In the genomic region with DNA sequence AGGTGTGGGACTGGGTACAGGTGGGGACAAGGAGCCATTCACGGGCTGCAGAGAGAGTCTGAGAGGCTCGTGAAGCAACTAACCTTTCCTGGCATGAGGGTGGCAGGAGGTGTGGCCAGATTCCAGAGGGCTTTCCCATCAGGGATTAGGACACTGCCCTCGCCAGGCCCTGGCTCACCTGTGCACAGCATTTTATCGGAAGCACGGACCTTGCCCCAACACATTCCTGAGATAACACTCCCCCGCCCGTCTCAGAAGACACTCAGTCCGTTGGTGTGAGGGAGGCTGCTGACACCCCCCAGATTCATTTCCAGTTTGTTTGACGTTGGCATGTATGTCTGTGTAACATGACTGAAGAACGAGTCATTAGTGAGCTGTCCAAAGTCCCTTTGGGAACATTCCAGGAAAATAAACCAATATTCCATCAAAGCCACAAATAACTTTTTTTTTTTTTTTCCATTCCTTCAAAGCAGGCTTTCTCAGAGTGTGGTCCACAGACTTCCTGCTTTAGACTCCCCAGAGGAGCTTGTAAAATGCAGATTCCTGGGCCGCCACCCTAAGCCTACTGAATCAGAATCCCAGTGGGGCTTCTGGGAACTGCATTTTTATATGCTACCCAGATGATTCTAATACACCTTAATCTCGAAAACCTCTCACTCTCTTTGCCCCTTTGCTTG, we compare ENCODE assay signal across 2 cellular contexts.
A peak's percentile ranks its signal among the peaks of the same experiment; 100 is the strongest.
TF ChIP-seq lines count a peak whose summit lies in the region.

No MANE protein-coding gene starts in this region.

TF ChIP-seq in A549, 52 proteins besides CTCF, POLR2A, EP300 and RAD21 (continued from another document and continues in another):
- TF ChIP-seq CEBPB (IDR thresholded peaks at IDR 0.05) (peak; percentile 60 to 87; a peak in 3 of 4 replicates), HDAC2 (IDR thresholded peaks at IDR 0.05) (no peak), NFE2L2 (conservative IDR thresholded peaks at IDR 0.05; ENCODE audit: low read length) (no peak), HOXB5 (CRISPR knock-in tag; IDR thresholded peaks at IDR 0.05) (peak; percentile 45; the same call in 1 of the 2 replicates), ATOH8 (CRISPR knock-in tag; IDR thresholded peaks at IDR 0.05; ENCODE audit: low read depth) (no peak), MAX (IDR thresholded peaks at IDR 0.05) (peak; percentile 85; the same call in 1 of the 2 replicates), TP53 (CRISPR knock-in tag; IDR thresholded peaks at IDR 0.05) (no peak), KDM1A (IDR thresholded peaks at IDR 0.05; ENCODE audit: low read depth) (0 out of 2 replicates have a peak, but pooled peaks have one; percentile 16), ZFP36 (IDR thresholded peaks at IDR 0.05; ENCODE audit: borderline replicate concordance, partially characterized antibody) (no peak), ZNF302 (CRISPR knock-in tag; IDR thresholded peaks at IDR 0.05) (no peak), CBX2 (IDR thresholded peaks at IDR 0.05; ENCODE audit: borderline replicate concordance, low read depth) (no peak), HOXB13 (CRISPR knock-in tag; IDR thresholded peaks at IDR 0.05; ENCODE audit: low read depth) (no peak), TFCP2L1 (CRISPR knock-in tag; IDR thresholded peaks at IDR 0.05) (no peak), ESRRA (IDR thresholded peaks at IDR 0.05; ENCODE audit: borderline replicate concordance, low read length) (0 out of 2 replicates have a peak, but pooled peaks have one; percentile 51), GATA3 (IDR thresholded peaks at IDR 0.05; ENCODE audit: borderline replicate concordance) (peak; percentile 98), NR3C1 (IDR thresholded peaks at IDR 0.05) (no peak), HOXA7 (CRISPR knock-in tag; IDR thresholded peaks at IDR 0.05) (no peak), RCOR1 (IDR thresholded peaks at IDR 0.05; ENCODE audit: low read depth, low read length) (no peak), KDM5A (IDR thresholded peaks at IDR 0.05) (no peak), EHF (CRISPR knock-in tag; IDR thresholded peaks at IDR 0.05) (no peak), SREBF2 (IDR thresholded peaks at IDR 0.05) (no peak), HEYL (CRISPR knock-in tag; IDR thresholded peaks at IDR 0.05) (0 out of 2 replicates have a peak, but pooled peaks have one; percentile 31), CHD4 (IDR thresholded peaks at IDR 0.05; ENCODE audit: borderline replicate concordance) (no peak), MYC (IDR thresholded peaks at IDR 0.05; ENCODE audit: borderline replicate concordance, low read length) (no peak; the same call in 1 of the 2 replicates), SMC3 (IDR thresholded peaks at IDR 0.05) (peak; percentile 60), HMGXB4 (CRISPR knock-in tag; IDR thresholded peaks at IDR 0.05; ENCODE audit: borderline replicate concordance) (no peak), ZSCAN20 (CRISPR knock-in tag; IDR thresholded peaks at IDR 0.05) (no peak), CHD2 (IDR thresholded peaks at IDR 0.05; ENCODE audit: low read length, partially characterized antibody) (no peak), RNF2 (IDR thresholded peaks at IDR 0.05; ENCODE audit: borderline replicate concordance, low read depth) (no peak), RFX5 (IDR thresholded peaks at IDR 0.05) (no peak), FOSL2 (IDR thresholded peaks at IDR 0.05) (peak; percentile 94), FOSL2 (CRISPR knock-in tag; IDR thresholded peaks at IDR 0.05) (peak; percentile 95), JUN (IDR thresholded peaks at IDR 0.05) (peak; percentile 99)
- TF ChIP-seq, protein P1, sequence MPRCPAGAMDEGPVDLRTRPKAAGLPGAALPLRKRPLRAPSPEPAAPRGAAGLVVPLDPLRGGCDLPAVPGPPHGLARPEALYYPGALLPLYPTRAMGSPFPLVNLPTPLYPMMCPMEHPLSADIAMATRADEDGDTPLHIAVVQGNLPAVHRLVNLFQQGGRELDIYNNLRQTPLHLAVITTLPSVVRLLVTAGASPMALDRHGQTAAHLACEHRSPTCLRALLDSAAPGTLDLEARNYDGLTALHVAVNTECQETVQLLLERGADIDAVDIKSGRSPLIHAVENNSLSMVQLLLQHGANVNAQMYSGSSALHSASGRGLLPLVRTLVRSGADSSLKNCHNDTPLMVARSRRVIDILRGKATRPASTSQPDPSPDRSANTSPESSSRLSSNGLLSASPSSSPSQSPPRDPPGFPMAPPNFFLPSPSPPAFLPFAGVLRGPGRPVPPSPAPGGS (IDR thresholded peaks at IDR 0.05) = peak; percentile 96
- TF ChIP-seq, protein P2, sequence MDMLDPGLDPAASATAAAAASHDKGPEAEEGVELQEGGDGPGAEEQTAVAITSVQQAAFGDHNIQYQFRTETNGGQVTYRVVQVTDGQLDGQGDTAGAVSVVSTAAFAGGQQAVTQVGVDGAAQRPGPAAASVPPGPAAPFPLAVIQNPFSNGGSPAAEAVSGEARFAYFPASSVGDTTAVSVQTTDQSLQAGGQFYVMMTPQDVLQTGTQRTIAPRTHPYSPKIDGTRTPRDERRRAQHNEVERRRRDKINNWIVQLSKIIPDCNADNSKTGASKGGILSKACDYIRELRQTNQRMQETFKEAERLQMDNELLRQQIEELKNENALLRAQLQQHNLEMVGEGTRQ (IDR thresholded peaks at IDR 0.05) = no peak
- TF ChIP-seq, protein P3, sequence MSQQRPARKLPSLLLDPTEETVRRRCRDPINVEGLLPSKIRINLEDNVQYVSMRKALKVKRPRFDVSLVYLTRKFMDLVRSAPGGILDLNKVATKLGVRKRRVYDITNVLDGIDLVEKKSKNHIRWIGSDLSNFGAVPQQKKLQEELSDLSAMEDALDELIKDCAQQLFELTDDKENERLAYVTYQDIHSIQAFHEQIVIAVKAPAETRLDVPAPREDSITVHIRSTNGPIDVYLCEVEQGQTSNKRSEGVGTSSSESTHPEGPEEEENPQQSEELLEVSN (IDR thresholded peaks at IDR 0.05; ENCODE audit: borderline replicate concordance, low read depth) = no peak

TF ChIP-seq in HepG2, 621 proteins besides CTCF, POLR2A, EP300 and RAD21 (continues in another document):
- TF ChIP-seq ATF7 (IDR thresholded peaks at IDR 0.05) (no peak), ATF7 (CRISPR knock-in tag; IDR thresholded peaks at IDR 0.05) (no peak; the same call in 1 of the 2 replicates), ZNF703 (CRISPR knock-in tag; IDR thresholded peaks at IDR 0.05; ENCODE audit: borderline replicate concordance) (no peak), PRDM15 (CRISPR knock-in tag; IDR thresholded peaks at IDR 0.05) (no peak), ISL2 (CRISPR knock-in tag; IDR thresholded peaks at IDR 0.05) (peak; percentile 51; the same call in 1 of the 2 replicates), MAFG (CRISPR knock-in tag; IDR thresholded peaks at IDR 0.05) (no peak), ZFY (CRISPR knock-in tag; IDR thresholded peaks at IDR 0.05) (no peak), ZNF563 (CRISPR knock-in tag; IDR thresholded peaks at IDR 0.05) (no peak), LCORL (IDR thresholded peaks at IDR 0.05) (no peak), LCORL (CRISPR knock-in tag; IDR thresholded peaks at IDR 0.05) (peak; percentile 94), CHD2 (IDR thresholded peaks at IDR 0.05; ENCODE audit: low read depth, low read length) (no peak), ZNF780A (CRISPR knock-in tag; IDR thresholded peaks at IDR 0.05) (no peak), ZKSCAN8 (CRISPR knock-in tag; IDR thresholded peaks at IDR 0.05; ENCODE audit: borderline replicate concordance) (0 out of 2 replicates have a peak, but pooled peaks have one; percentile 80), POLR2G (IDR thresholded peaks at IDR 0.05; ENCODE audit: low read depth, low read length) (no peak), GABPA (IDR thresholded peaks at IDR 0.05; ENCODE audit: low read depth, low read length) (no peak), GABPA (CRISPR knock-in tag; IDR thresholded peaks at IDR 0.05; ENCODE audit: low read depth) (0 out of 2 replicates have a peak, but pooled peaks have one; percentile 35), ZNF160 (CRISPR knock-in tag; IDR thresholded peaks at IDR 0.05) (no peak), ZNF83 (CRISPR knock-in tag; IDR thresholded peaks at IDR 0.05; ENCODE audit: borderline replicate concordance) (no peak), ZNF572 (CRISPR knock-in tag; IDR thresholded peaks at IDR 0.05) (no peak), ZNF556 (CRISPR knock-in tag; IDR thresholded peaks at IDR 0.05; ENCODE audit: borderline replicate concordance) (0 out of 2 replicates have a peak, but pooled peaks have one; percentile 10), ZNF781 (CRISPR knock-in tag; IDR thresholded peaks at IDR 0.05; ENCODE audit: borderline replicate concordance, not compliant biosample characterization) (no peak), PHF5A (CRISPR knock-in tag; IDR thresholded peaks at IDR 0.05; ENCODE audit: low read depth, unreplicated experiment) (peak; percentile 89)
- TF ChIP-seq, protein P4, sequence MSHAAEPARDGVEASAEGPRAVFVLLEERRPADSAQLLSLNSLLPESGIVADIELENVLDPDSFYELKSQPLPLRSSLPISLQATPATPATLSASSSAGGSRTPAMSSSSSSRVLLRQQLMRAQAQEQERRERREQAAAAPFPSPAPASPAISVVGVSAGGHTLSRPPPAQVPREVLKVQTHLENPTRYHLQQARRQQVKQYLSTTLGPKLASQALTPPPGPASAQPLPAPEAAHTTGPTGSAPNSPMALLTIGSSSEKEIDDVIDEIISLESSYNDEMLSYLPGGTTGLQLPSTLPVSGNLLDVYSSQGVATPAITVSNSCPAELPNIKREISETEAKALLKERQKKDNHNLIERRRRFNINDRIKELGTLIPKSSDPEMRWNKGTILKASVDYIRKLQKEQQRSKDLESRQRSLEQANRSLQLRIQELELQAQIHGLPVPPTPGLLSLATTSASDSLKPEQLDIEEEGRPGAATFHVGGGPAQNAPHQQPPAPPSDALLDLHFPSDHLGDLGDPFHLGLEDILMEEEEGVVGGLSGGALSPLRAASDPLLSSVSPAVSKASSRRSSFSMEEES (CRISPR knock-in tag; IDR thresholded peaks at IDR 0.05) = peak; percentile 53; the same call in 1 of the 2 replicates
- TF ChIP-seq, protein P5, sequence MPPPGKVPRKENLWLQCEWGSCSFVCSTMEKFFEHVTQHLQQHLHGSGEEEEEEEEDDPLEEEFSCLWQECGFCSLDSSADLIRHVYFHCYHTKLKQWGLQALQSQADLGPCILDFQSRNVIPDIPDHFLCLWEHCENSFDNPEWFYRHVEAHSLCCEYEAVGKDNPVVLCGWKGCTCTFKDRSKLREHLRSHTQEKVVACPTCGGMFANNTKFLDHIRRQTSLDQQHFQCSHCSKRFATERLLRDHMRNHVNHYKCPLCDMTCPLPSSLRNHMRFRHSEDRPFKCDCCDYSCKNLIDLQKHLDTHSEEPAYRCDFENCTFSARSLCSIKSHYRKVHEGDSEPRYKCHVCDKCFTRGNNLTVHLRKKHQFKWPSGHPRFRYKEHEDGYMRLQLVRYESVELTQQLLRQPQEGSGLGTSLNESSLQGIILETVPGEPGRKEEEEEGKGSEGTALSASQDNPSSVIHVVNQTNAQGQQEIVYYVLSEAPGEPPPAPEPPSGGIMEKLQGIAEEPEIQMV (CRISPR knock-in tag; IDR thresholded peaks at IDR 0.05; ENCODE audit: low read depth) = no peak
- TF ChIP-seq, protein P6, sequence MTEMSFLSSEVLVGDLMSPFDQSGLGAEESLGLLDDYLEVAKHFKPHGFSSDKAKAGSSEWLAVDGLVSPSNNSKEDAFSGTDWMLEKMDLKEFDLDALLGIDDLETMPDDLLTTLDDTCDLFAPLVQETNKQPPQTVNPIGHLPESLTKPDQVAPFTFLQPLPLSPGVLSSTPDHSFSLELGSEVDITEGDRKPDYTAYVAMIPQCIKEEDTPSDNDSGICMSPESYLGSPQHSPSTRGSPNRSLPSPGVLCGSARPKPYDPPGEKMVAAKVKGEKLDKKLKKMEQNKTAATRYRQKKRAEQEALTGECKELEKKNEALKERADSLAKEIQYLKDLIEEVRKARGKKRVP (CRISPR knock-in tag; IDR thresholded peaks at IDR 0.05) = peak in 1 of 2 experiments; percentile 19; a peak in 1 of 4 replicates
